ENCODE assay signal across 24 cellular contexts in the genomic region with DNA sequence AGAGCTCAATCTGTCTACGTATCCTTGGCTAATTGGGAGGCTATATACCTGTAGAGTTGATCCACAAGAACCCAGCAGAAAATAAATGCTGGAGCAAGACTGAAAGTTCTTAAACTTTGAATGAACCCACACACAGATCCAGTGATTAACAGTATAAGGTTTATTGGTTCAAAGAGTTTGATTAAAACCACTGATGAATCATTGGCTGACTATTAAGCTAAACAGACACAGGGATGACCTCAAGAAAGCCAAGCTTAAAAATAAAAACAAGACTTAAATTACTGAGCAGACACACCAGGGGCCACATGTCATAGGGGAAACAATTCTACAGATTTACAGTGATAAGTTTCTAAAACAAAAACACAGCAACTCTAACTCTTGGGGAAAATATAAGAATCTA.
DNase-seq lines count a peak whose midpoint lies in the region; ATAC-seq, FAIRE-seq and TF ChIP-seq lines count a peak whose summit lies in the region.
"Had no signal": no experiment of that assay in that cellular context is flagged by ENCODE, and none has a peak within 500 bp of the region (broad histone marks: within the 10 kb centered on the region; RNA-seq: fewer than 3 reads in every experiment).

No MANE protein-coding gene starts in this region.

- no peaks in the 10 kb centered on the region for H3K4me1 Mint-ChIP-seq in activated CD4-positive, alpha-beta T cell treated with anti-CD3 and anti-CD28 coated beads, Interleukin-2, amount 10 ng/mL, durations not matched to agents 24 days and 14 days
- H3K4me1 Mint-ChIP-seq in activated T-cell treated with anti-CD3 and anti-CD28 coated beads, Interleukin-2, amount 50 U/mL, for 24 hours (ENCODE audit: low read depth), result no peaks in the 10 kb centered on the region
- H3K4me1 Mint-ChIP-seq: natural killer cell had no signal

- H3K9me3 Mint-ChIP-seq in activated CD4-positive, alpha-beta T cell treated with anti-CD3 and anti-CD28 coated beads, Interleukin-2, amount 10 ng/mL, durations not matched to agents 24 days and 14 days, result no peaks in the 10 kb centered on the region
- no peaks in the 10 kb centered on the region for H3K9me3 Mint-ChIP-seq in activated T-cell treated with anti-CD3 and anti-CD28 coated beads, Interleukin-2, amount 50 U/mL, for 24 hours
- H3K9me3 Mint-ChIP-seq: natural killer cell had no signal

- H3K4me3 ChIP-seq in bronchial epithelial cell (ENCODE audit: low read depth, low read length), result no peak overlapping the region
- H3K4me3 ChIP-seq: BLaER1 treated with 17β-estradiol and CSF1 and Interleukin-3, amounts not matched to agents 10 nM and 100 nM; Peyer's patch; right lobe of liver; stomach; tibial nerve had no signal

- TF ChIP-seq POLR2A in GM18505 (IDR thresholded peaks at IDR 0.05; ENCODE audit: borderline replicate concordance, extremely low read depth, insufficient read depth, insufficient read length), result no peak

- H3K36me3 Mint-ChIP-seq in activated CD4-positive, alpha-beta T cell treated with anti-CD3 and anti-CD28 coated beads, Interleukin-2, amount 10 ng/mL, durations not matched to agents 24 days and 14 days (ENCODE audit: low read depth), result no peaks in the 10 kb centered on the region
- H3K36me3 Mint-ChIP-seq in activated T-cell treated with anti-CD3 and anti-CD28 coated beads, Interleukin-2, amount 50 U/mL, for 24 hours (ENCODE audit: low read depth), result no peaks in the 10 kb centered on the region
- H3K36me3 Mint-ChIP-seq: natural killer cell had no signal

- no peak for TF ChIP-seq CTCF in bronchial epithelial cell (IDR thresholded peaks at IDR 0.05; ENCODE audit: insufficient read depth, low read length, severe bottlenecking)

- no peaks in the 10 kb centered on the region for H3K36me3 ChIP-seq in bronchial epithelial cell (ENCODE audit: control insufficient read depth, insufficient read depth, low read length)
- H3K36me3 ChIP-seq: BLaER1 treated with 17β-estradiol and CSF1 and Interleukin-3, amounts not matched to agents 10 nM and 100 nM; Peyer's patch; right lobe of liver; stomach; tibial nerve had no signal

- no peak for FAIRE-seq in bronchial epithelial cell (lab: Jason Lieb, UNC)
- FAIRE-seq: A204.1, endothelial cell of umbilical vein had no signal

- intact Hi-C loops in activated CD4-positive, alpha-beta T cell treated with anti-CD3 and anti-CD28 coated beads, Interleukin-2, amount 10 ng/mL, durations not matched to agents 24 days and 14 days (cut with micrococcal nuclease), result no loop called here

- peak; percentile 11 for DNase-seq in A172 (ENCODE audit: low spot score)
- peak; percentile 4 for DNase-seq in LHCN-M2 (ENCODE audit: low read depth)
- peak; percentile 84 for DNase-seq in bronchial epithelial cell (ENCODE audit: low read depth)
- peak; percentile 91 for DNase-seq in iris pigment epithelial cell (ENCODE audit: low read depth)
- DNase-seq in AG20443 (ENCODE audit: low spot score), result no peak
- no peak for DNase-seq in activated CD4-positive, alpha-beta T cell treated with anti-CD3 and anti-CD28 coated beads, Interleukin-2, amount 10 ng/mL, durations not matched to agents 24 days and 14 days
- DNase-seq in activated T-cell treated with anti-CD3 and anti-CD28 coated beads, Interleukin-2, amount 50 U/mL, for 24 hours, result no peak
- DNase-seq: activated CD4-positive, alpha-beta T cell treated with anti-CD3 and anti-CD28 coated beads, Interleukin-2, amount 50 U/mL, for 48 hours; activated effector memory CD4-positive, alpha-beta T cell treated with anti-CD3 and anti-CD28 coated beads, Interleukin-2, amount 50 U/mL, for 16 hours; dermis blood vessel endothelial cell; left cardiac atrium; natural killer cell; NCI-H1417; NCI-H510A; Peyer's patch; right lobe of liver; stimulated activated CD4-positive, alpha-beta T cell treated with anti-CD3 and anti-CD28 coated beads, Interleukin-15, amount 100 ng/mL, for 24 hours; stomach; T-helper 2 cell had no signal

- no peaks in the 10 kb centered on the region for H3K27me3 ChIP-seq in bronchial epithelial cell (ENCODE audit: control insufficient read depth, insufficient read depth, low read length)
- H3K27me3 ChIP-seq: BLaER1 treated with 17β-estradiol and CSF1 and Interleukin-3, amounts not matched to agents 10 nM and 100 nM; Peyer's patch; right lobe of liver; stomach; tibial nerve had no signal

- no peaks in the 10 kb centered on the region for H3K27me3 Mint-ChIP-seq in activated CD4-positive, alpha-beta T cell treated with anti-CD3 and anti-CD28 coated beads, Interleukin-2, amount 10 ng/mL, durations not matched to agents 24 days and 14 days
- H3K27me3 Mint-ChIP-seq in activated T-cell treated with anti-CD3 and anti-CD28 coated beads, Interleukin-2, amount 50 U/mL, for 24 hours, result no peaks in the 10 kb centered on the region

- H3K4me3 Mint-ChIP-seq in activated CD4-positive, alpha-beta T cell treated with anti-CD3 and anti-CD28 coated beads, Interleukin-2, amount 10 ng/mL, durations not matched to agents 24 days and 14 days, result no peak overlapping the region
- H3K4me3 Mint-ChIP-seq in activated T-cell treated with anti-CD3 and anti-CD28 coated beads, Interleukin-2, amount 50 U/mL, for 24 hours, result no peak overlapping the region
- H3K4me3 Mint-ChIP-seq: natural killer cell had no signal

- no peak overlapping the region for H3K27ac Mint-ChIP-seq in activated CD4-positive, alpha-beta T cell treated with anti-CD3 and anti-CD28 coated beads, Interleukin-2, amount 10 ng/mL, durations not matched to agents 24 days and 14 days
- no peak overlapping the region for H3K27ac Mint-ChIP-seq in activated T-cell treated with anti-CD3 and anti-CD28 coated beads, Interleukin-2, amount 50 U/mL, for 24 hours
- H3K27ac Mint-ChIP-seq: natural killer cell had no signal

- no peak for ATAC-seq in GM18505 (IDR thresholded peaks at IDR 0.05; ENCODE audit: unreplicated experiment)
- ATAC-seq: left cardiac atrium, natural killer cell, right lobe of liver had no signal

Comparison
In these comparisons a context has a peak if more than half of its experiments do, and no peak if none do; other contexts are left out.
1. DNase-seq: peak in A172 (single experiment), LHCN-M2 (single experiment), bronchial epithelial cell (single experiment) and iris pigment epithelial cell (single experiment); none in AG20443 (single experiment), activated CD4-positive, alpha-beta T cell treated with anti-CD3 and anti-CD28 coated beads, Interleukin-2, amount 10 ng/mL, durations not matched to agents 24 days and 14 days (single experiment) and activated T-cell treated with anti-CD3 and anti-CD28 coated beads, Interleukin-2, amount 50 U/mL, for 24 hours (single experiment).